In genomic region chr9:136361757-136362449, GRCh38 we compare ENCODE assay signal across 1 cellular context.
TF ChIP-seq lines count a peak whose summit lies in the region.

No MANE protein-coding gene starts in this region.

TF ChIP-seq in H1, 55 proteins besides CTCF, POLR2A, EP300 and RAD21:
- TF ChIP-seq BRCA1 (IDR thresholded peaks at IDR 0.05; ENCODE audit: low read depth, low read length): no peak
- TF ChIP-seq NANOG (IDR thresholded peaks at IDR 0.05; ENCODE audit: insufficient read depth, low read depth, low read length, poor library complexity, severe bottlenecking): no peak
- no peak for TF ChIP-seq SUZ12 (IDR thresholded peaks at IDR 0.05; ENCODE audit: low read length)
- no peak for TF ChIP-seq ASH2L (IDR thresholded peaks at IDR 0.05; ENCODE audit: low read length)
- no peak for TF ChIP-seq POLR2AphosphoS5 (IDR thresholded peaks at IDR 0.05; ENCODE audit: low read depth, low read length)
- TF ChIP-seq CHD2 (IDR thresholded peaks at IDR 0.05; ENCODE audit: low read length): no peak
- no peak for TF ChIP-seq SIN3A (conservative IDR thresholded peaks at IDR 0.05 in 1 of 2, IDR thresholded peaks at IDR 0.05 in 1 of 2; ENCODE audit: low read depth in 1 of 2, low read length in 2 of 2)
